Comparison of ENCODE assay signal across 1 cellular context in the genomic region with DNA sequence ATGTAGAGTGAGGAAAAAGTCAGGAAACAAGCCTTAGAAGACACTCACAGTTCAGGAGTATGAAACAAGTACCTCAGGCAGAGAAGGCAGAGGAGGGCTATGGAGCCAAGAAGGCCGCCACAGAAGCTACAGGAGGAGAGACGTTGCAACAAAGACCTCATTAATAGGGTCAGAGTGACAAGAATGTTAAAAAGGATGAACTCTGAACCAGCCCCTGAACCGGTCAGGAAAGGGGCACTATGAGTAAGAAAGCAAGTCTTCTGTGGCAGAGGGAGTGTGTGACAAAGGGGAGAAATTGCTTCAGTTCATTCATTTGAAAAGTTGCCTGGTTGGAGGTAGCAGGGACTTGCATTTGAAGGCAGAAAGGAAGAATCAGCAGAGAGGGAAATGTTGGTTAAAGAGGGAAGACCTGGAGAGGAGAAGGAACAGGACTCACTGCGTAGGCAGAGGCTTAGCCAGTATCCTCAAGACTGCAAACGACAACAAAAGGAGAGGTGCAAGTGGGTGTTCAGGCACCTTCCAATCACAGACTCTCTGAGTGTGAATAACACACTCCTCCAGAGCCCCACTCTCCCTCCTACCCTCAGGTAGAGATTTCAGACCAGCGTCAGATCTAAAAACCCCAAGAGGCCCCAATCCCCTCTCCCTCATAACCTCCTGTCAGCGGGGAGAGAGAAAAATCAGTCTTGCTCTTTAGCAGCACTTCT.
TF ChIP-seq lines count a peak whose summit lies in the region.

No MANE protein-coding gene starts in this region.

TF ChIP-seq in SK-N-SH treated with all-trans-retinoic acid at 6 μM for 48 hours, 23 proteins besides CTCF, POLR2A, EP300 and RAD21:
- no peak for TF ChIP-seq SNAI2 (CRISPR knock-in tag; IDR thresholded peaks at IDR 0.05)
- no peak for TF ChIP-seq PPARA (CRISPR knock-in tag; IDR thresholded peaks at IDR 0.05; ENCODE audit: borderline replicate concordance)
- TF ChIP-seq TOX (CRISPR knock-in tag; IDR thresholded peaks at IDR 0.05; ENCODE audit: borderline replicate concordance) = no peak
- TF ChIP-seq RARB (CRISPR knock-in tag; IDR thresholded peaks at IDR 0.05) = no peak
- no peak for TF ChIP-seq ZNF565 (CRISPR knock-in tag; conservative IDR thresholded peaks at IDR 0.05; ENCODE audit: low read depth)
- TF ChIP-seq ZNF70 (CRISPR knock-in tag; IDR thresholded peaks at IDR 0.05) = no peak
- no peak for TF ChIP-seq ESRRG (CRISPR knock-in tag; IDR thresholded peaks at IDR 0.05)
- no peak for TF ChIP-seq OSR1 (CRISPR knock-in tag; IDR thresholded peaks at IDR 0.05)
